19 cellular contexts compared by ENCODE assay signal in the genomic region with DNA sequence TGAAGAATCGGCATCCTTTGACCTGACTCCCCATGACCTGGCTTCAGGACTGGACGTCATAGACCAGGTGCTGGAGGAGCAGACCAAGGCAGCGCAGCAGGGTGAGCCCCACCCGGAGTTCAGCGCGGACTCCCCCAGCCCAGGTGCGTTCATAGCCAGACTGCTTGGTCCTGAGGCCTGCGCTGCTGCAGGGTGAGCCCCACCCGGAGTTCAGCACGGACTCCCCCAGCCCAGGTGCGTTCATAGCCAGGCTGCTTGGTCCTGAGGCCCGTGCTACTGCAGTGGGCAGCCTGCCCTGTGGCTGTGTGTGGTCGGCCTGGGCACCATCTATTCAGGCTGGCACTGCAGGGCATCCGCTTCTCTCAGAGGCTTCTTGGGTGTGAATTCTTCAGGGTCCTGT. TPM values are rescaled to one million over a fixed set of nuclear protein-coding genes. Genes with fewer than 3 reads are reported as not detected.
DNase-seq lines count a peak whose midpoint lies in the region; ATAC-seq and TF ChIP-seq lines count a peak whose summit lies in the region.
"Had no signal": no experiment of that assay in that cellular context is flagged by ENCODE, and none has a peak within 500 bp of the region (broad histone marks: within the 10 kb centered on the region; RNA-seq: fewer than 3 reads in every experiment).

No MANE protein-coding gene starts in this region.

- intact Hi-C loops in right cardiac atrium (cut with DNase I) (no loop called here), upper lobe of right lung (cut with DNase I) (no loop called here)

- DNase-seq in right cardiac atrium (peak in 1 of 3 donors; percentile 45), right atrium auricular region (ENCODE audit: low spot score) (no peak), WTC11 (ENCODE audit: low spot score) (no peak), neural crest cell (ENCODE audit: low read depth, low spot score) (no peak), upper lobe of right lung (no peak), activated gamma-delta T cell treated with Interleukin-2 at 50 U/mL for 16 hours (no peak)
- DNase-seq in activated CD4-positive, alpha-beta T cell treated with anti-CD3 and anti-CD28 coated beads for 1 hour: no peak
- DNase-seq: 8988T; CD4-positive, alpha-beta memory T cell; DMS53; GOT3; H7; HFFc6; KBM-7 had no signal

- CTCF ChIA-PET in WTC11 (lab: Charles Lee): no interaction called here

- H3K4me3 Mint-ChIP-seq in WTC11 (no peak overlapping the region), neural crest cell (no peak overlapping the region)
- H3K4me3 Mint-ChIP-seq: CD14-positive monocyte; CD4-positive, alpha-beta memory T cell; HFFc6 had no signal

- H3K4me3 ChIP-seq in right cardiac atrium (ENCODE audit: low read length) (no peak overlapping the region), right atrium auricular region (no peak overlapping the region), upper lobe of right lung (no peak overlapping the region)
- H3K4me3 ChIP-seq: BLaER1 had no signal

- H3K27me3 Mint-ChIP-seq in WTC11 (ENCODE audit: low read depth) (no peaks in the 10 kb centered on the region), neural crest cell (ENCODE audit: low read depth) (no peaks in the 10 kb centered on the region)
- H3K27me3 Mint-ChIP-seq: CD4-positive, alpha-beta memory T cell had no signal

- H3K27ac Mint-ChIP-seq in WTC11 (peak overlapping the region; percentile 45; the same call in 1 of the 2 replicates), neural crest cell (ENCODE audit: unreplicated experiment) (peak overlapping the region; percentile 35)
- H3K27ac Mint-ChIP-seq: CD14-positive monocyte; CD4-positive, alpha-beta memory T cell; HFFc6 had no signal

- 97% methylated on average over 14 of the region's 14 CpGs for whole genome bisulfite sequencing in right cardiac atrium

- H3K4me1 ChIP-seq in right cardiac atrium (ENCODE audit: control insufficient read depth, insufficient read depth, low read length) (no peaks in the 10 kb centered on the region), right atrium auricular region (no peaks in the 10 kb centered on the region), upper lobe of right lung (no peaks in the 10 kb centered on the region)
- H3K4me1 ChIP-seq: BLaER1 had no signal

- no peaks in the 10 kb centered on the region for H3K27me3 ChIP-seq in right cardiac atrium (ENCODE audit: control insufficient read depth, insufficient read depth)
- H3K27me3 ChIP-seq in right atrium auricular region: no peaks in the 10 kb centered on the region
- no peaks in the 10 kb centered on the region for H3K27me3 ChIP-seq in upper lobe of right lung
- H3K27me3 ChIP-seq: BLaER1 had no signal

- H3K36me3 ChIP-seq in right atrium auricular region (peaks cover 20% of the 10 kb centered on the region), upper lobe of right lung (peaks cover 31% of the 10 kb centered on the region)

- H3K36me3 Mint-ChIP-seq in WTC11 (peaks cover 13% of the 10 kb centered on the region), neural crest cell (ENCODE audit: low read depth) (peaks cover 12% of the 10 kb centered on the region)

- H3K27ac ChIP-seq in right cardiac atrium (ENCODE audit: low read length) (no peak overlapping the region), right atrium auricular region (no peak overlapping the region), upper lobe of right lung (no peak overlapping the region)
- H3K27ac ChIP-seq: BLaER1 had no signal

- ATAC-seq in right cardiac atrium (peak; percentile 9 to 36), WTC11 (no peak), upper lobe of right lung (peak; percentile 22), HG03457 (IDR thresholded peaks at IDR 0.05; ENCODE audit: unreplicated experiment) (no peak)
- ATAC-seq: HCT116 had no signal

- H3K9me3 Mint-ChIP-seq in WTC11 (no peaks in the 10 kb centered on the region), neural crest cell (no peaks in the 10 kb centered on the region)
- H3K9me3 Mint-ChIP-seq: CD14-positive monocyte; CD4-positive, alpha-beta memory T cell; HFFc6 had no signal

- H3K9me3 ChIP-seq in right cardiac atrium (ENCODE audit: control insufficient read depth, low read length): no peaks in the 10 kb centered on the region
- H3K9me3 ChIP-seq in right atrium auricular region: no peaks in the 10 kb centered on the region
- H3K9me3 ChIP-seq in upper lobe of right lung: no peaks in the 10 kb centered on the region
- H3K9me3 ChIP-seq: BLaER1 had no signal

- POLR2A ChIA-PET in WTC11 (lab: Charles Lee): no interaction called here

- H3K4me1 Mint-ChIP-seq in WTC11 (no peaks in the 10 kb centered on the region), neural crest cell (no peaks in the 10 kb centered on the region)
- H3K4me1 Mint-ChIP-seq: CD14-positive monocyte had no signal

- no peak for TF ChIP-seq CTCF in right atrium auricular region (IDR thresholded peaks at IDR 0.05)
- no peak for TF ChIP-seq CTCF in WTC11 (IDR thresholded peaks at IDR 0.05)
- no peak for TF ChIP-seq CTCF in neural crest cell (conservative IDR thresholded peaks at IDR 0.05)
- TF ChIP-seq CTCF in upper lobe of right lung (IDR thresholded peaks at IDR 0.05): no peak

TF ChIP-seq in WTC11, 78 proteins besides CTCF, POLR2A, EP300 and RAD21 (continues in another document):
- TF ChIP-seq TEAD4 (CRISPR knock-in tag; IDR thresholded peaks at IDR 0.05) (no peak), NR2C2 (CRISPR knock-in tag; IDR thresholded peaks at IDR 0.05) (no peak), MXD4 (CRISPR knock-in tag; IDR thresholded peaks at IDR 0.05; ENCODE audit: borderline replicate concordance) (no peak), OVOL2 (CRISPR knock-in tag; IDR thresholded peaks at IDR 0.05; ENCODE audit: borderline replicate concordance) (no peak)
- TF ChIP-seq, protein P1, sequence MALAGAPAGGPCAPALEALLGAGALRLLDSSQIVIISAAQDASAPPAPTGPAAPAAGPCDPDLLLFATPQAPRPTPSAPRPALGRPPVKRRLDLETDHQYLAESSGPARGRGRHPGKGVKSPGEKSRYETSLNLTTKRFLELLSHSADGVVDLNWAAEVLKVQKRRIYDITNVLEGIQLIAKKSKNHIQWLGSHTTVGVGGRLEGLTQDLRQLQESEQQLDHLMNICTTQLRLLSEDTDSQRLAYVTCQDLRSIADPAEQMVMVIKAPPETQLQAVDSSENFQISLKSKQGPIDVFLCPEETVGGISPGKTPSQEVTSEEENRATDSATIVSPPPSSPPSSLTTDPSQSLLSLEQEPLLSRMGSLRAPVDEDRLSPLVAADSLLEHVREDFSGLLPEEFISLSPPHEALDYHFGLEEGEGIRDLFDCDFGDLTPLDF (CRISPR knock-in tag; IDR thresholded peaks at IDR 0.05): no peak
- TF ChIP-seq, protein P2, sequence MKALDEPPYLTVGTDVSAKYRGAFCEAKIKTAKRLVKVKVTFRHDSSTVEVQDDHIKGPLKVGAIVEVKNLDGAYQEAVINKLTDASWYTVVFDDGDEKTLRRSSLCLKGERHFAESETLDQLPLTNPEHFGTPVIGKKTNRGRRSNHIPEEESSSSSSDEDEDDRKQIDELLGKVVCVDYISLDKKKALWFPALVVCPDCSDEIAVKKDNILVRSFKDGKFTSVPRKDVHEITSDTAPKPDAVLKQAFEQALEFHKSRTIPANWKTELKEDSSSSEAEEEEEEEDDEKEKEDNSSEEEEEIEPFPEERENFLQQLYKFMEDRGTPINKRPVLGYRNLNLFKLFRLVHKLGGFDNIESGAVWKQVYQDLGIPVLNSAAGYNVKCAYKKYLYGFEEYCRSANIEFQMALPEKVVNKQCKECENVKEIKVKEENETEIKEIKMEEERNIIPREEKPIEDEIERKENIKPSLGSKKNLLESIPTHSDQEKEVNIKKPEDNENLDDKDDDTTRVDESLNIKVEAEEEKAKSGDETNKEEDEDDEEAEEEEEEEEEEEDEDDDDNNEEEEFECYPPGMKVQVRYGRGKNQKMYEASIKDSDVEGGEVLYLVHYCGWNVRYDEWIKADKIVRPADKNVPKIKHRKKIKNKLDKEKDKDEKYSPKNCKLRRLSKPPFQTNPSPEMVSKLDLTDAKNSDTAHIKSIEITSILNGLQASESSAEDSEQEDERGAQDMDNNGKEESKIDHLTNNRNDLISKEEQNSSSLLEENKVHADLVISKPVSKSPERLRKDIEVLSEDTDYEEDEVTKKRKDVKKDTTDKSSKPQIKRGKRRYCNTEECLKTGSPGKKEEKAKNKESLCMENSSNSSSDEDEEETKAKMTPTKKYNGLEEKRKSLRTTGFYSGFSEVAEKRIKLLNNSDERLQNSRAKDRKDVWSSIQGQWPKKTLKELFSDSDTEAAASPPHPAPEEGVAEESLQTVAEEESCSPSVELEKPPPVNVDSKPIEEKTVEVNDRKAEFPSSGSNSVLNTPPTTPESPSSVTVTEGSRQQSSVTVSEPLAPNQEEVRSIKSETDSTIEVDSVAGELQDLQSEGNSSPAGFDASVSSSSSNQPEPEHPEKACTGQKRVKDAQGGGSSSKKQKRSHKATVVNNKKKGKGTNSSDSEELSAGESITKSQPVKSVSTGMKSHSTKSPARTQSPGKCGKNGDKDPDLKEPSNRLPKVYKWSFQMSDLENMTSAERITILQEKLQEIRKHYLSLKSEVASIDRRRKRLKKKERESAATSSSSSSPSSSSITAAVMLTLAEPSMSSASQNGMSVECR (CRISPR knock-in tag; IDR thresholded peaks at IDR 0.05; ENCODE audit: borderline replicate concordance): no peak

RNA-seq across cellular contexts. Expression of a gene that starts 15.8 kb away (rescaled TPM):
- total RNA-seq in right cardiac atrium: 10 to 100 TPM; 12.3 to 14.8 (median 13.3) TPM
- 7.7 TPM for polyA plus RNA-seq in right cardiac atrium
- total RNA-seq in right atrium auricular region: 1 to 10 TPM; 4.8 to 9.2 TPM
- total RNA-seq in WTC11 (2021): 39.3 to 44.9 TPM (median 40.5 TPM) in 3 replicates
- 46.7 and 48.4 TPM in 2 replicates for total RNA-seq in neural crest cell
- total RNA-seq in upper lobe of right lung: 26.7 TPM

RNA-seq across cellular contexts. Expression of a gene that starts 20.7 kb away (rescaled TPM):
- total RNA-seq in right cardiac atrium (1 to 10 TPM; 4.0 to 9.3 (median 5.8) TPM), right atrium auricular region (10 to 100 TPM in 1 of 2 donors, 1 to 10 TPM in 1; 5.7 to 10.1 TPM), WTC11 (2021) (53.0 to 65.6 TPM (median 53.4 TPM) in 3 replicates), neural crest cell (96.4 and 101 TPM in 2 replicates), upper lobe of right lung (12.4 TPM)
- 7.1 TPM for polyA plus RNA-seq in right cardiac atrium

RNA-seq across cellular contexts. Expression of a gene that starts 22.5 kb away (rescaled TPM):
- total RNA-seq in right cardiac atrium (1 to 10 TPM in 2 of 4 donors, under 1 TPM in 1, not detected in 1; 0.23 to 1.4 (median 1.1) TPM), right atrium auricular region (1 to 10 TPM; 1.2 to 3.8 TPM), WTC11 (2021) (not detected in 3 replicates), neural crest cell (not detected in 2 replicates), upper lobe of right lung (14.4 TPM)
- 2.7 TPM for polyA plus RNA-seq in right cardiac atrium
- total RNA-seq: A673; CD4-positive, alpha-beta memory T cell; H7 had no signal
- polyA plus RNA-seq: CD14-positive monocyte; CD4-positive, alpha-beta memory T cell had no signal

RNA-seq across cellular contexts. Expression of a gene that starts 33.8 kb away (rescaled TPM):
- total RNA-seq in right cardiac atrium (10 to 100 TPM; 40.1 to 49.7 (median 44.3) TPM), right atrium auricular region (10 to 100 TPM; 33.5 to 39.4 TPM), WTC11 (2021) (24.3 to 30.2 TPM (median 27.4 TPM) in 3 replicates), neural crest cell (41.0 and 42.1 TPM in 2 replicates), upper lobe of right lung (49.4 TPM)
- polyA plus RNA-seq in right cardiac atrium: 38.7 TPM

RNA-seq across cellular contexts. Expression of a gene that starts 33.9 kb away (rescaled TPM):
- total RNA-seq in right cardiac atrium (10 to 100 TPM; 14.5 to 19.6 (median 16.8) TPM), right atrium auricular region (10 to 100 TPM; 11.9 to 15.1 TPM), WTC11 (2021) (28.3 to 31.0 TPM (median 30.4 TPM) in 3 replicates), neural crest cell (31.3 and 32.1 TPM in 2 replicates), upper lobe of right lung (27.6 TPM)
- polyA plus RNA-seq in right cardiac atrium: 29.5 TPM

Comparison
In these comparisons a context has a peak if more than half of its experiments do, and no peak if none do; other contexts are left out.
1. ATAC-seq: peak in right cardiac atrium (2 of 2) and upper lobe of right lung (single experiment); none in WTC11 (single experiment) and HG03457 (single experiment).